19 cellular contexts compared by ENCODE assay signal in the genomic region with DNA sequence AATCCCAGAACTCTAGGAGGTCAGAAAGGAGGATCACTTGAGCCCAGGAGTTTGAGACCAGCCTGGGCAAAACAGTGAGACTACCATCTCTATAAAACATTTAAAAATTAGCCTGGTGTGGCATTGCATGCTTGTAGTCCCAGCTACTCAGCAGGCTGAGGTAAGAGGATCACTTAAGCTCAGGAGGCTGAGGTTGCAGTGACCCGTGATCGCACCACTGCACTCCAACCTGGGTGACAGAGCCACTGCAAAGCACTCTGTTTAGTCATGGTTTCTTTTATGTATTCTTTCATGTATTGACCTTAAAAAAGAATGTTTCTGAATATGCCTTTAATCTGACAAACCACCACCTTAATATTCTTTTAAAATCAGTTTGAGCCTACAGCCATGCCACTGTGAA. TPM values are rescaled to one million over a fixed set of nuclear protein-coding genes. Genes with fewer than 3 reads are reported as not detected.
DNase-seq lines count a peak whose midpoint lies in the region; ATAC-seq, FAIRE-seq and TF ChIP-seq lines count a peak whose summit lies in the region.
"Had no signal": no experiment of that assay in that cellular context is flagged by ENCODE, and none has a peak within 500 bp of the region (broad histone marks: within the 10 kb centered on the region; RNA-seq: fewer than 3 reads in every experiment).

No MANE protein-coding gene starts in this region.

- SMC1A ChIA-PET in GM12878 (lab: Charles Lee; ENCODE audit: uncharacterized antibody, unreplicated experiment): interaction anchor here (1.0 to 13.6 kb wide), 13 partner anchors 9 to 267 kb away, joined by 3 to 168 read pairs (median 12); no protein-coding TSS in a partner anchor

- intact Hi-C loops in GM12878 (cut with micrococcal nuclease; ENCODE audit: unreplicated experiment) (no loop called here), thyroid gland (cut with DNase I) (loop anchor here (10.0 kb wide), 1 partner anchor 54 kb away; a partner anchor contains a TSS)

- peak overlapping the region; percentile 55 for H3K27ac Mint-ChIP-seq in activated T-cell treated with anti-CD3 and anti-CD28 coated beads, Interleukin-2, amount 50 U/mL, for 24 hours

- TF ChIP-seq POLR2A in GM12878 (IDR thresholded peaks at IDR 0.05; ENCODE audit: low read depth, low read length): no peak
- peak in 1 of 2 donors; percentile 33 for TF ChIP-seq POLR2A in thyroid gland (IDR thresholded peaks at IDR 0.05)

- H2AFZ ChIP-seq in GM12878 (ENCODE audit: control insufficient read depth, low read depth, low read length) (no peak overlapping the region), SK-N-SH (ENCODE audit: low read depth) (no peak overlapping the region)

- H3K9ac ChIP-seq in GM12878 (ENCODE audit: control insufficient read depth, insufficient read depth, low read length) (no peak overlapping the region), SK-N-SH (no peak overlapping the region)
- H3K9ac ChIP-seq: KMS-11 had no signal

- POLR2A ChIA-PET in GM12878 (lab: Charles Lee): interaction anchor here (0.6 to 1.2 kb wide), 3 partner anchors 9 to 209 kb away, joined by 3 to 5 read pairs (median 3); no protein-coding TSS in a partner anchor
- POLR2A ChIA-PET in SK-N-SH (lab: Yijun Ruan, JAX): no interaction called here

- H3K4me1 Mint-ChIP-seq in activated T-cell treated with anti-CD3 and anti-CD28 coated beads, Interleukin-2, amount 50 U/mL, for 24 hours (ENCODE audit: low read depth): peaks cover 77% of the 10 kb centered on the region

- peaks cover 0 to 29% of the 10 kb centered on the region in 2 experiments; a peak in 3 of 4 replicates for H3K36me3 ChIP-seq in GM12878 (ENCODE audit: control insufficient read depth in 2 of 2, insufficient read depth in 2 of 2, low read length in 1 of 2)
- peaks cover 10% of the 10 kb centered on the region in 2 donors for H3K36me3 ChIP-seq in thyroid gland
- H3K36me3 ChIP-seq in SK-N-SH (replicated peaks in 1 of 2; ENCODE audit: control insufficient read depth in 1 of 2, insufficient read depth in 2 of 2, low read length in 1 of 2): peaks cover 58 to 75% of the 10 kb centered on the region in 2 experiments

- TF ChIP-seq EP300 in GM12878 (IDR thresholded peaks at IDR 0.05; ENCODE audit: borderline replicate concordance in 1 of 2, control insufficient read depth in 1 of 2, low read depth in 2 of 2, low read length in 2 of 2) (no peak), SK-N-SH (IDR thresholded peaks at IDR 0.05; ENCODE audit: borderline replicate concordance in 1 of 2, low read depth in 1 of 2, low read length in 1 of 2) (no peak)

- H3K79me2 ChIP-seq in GM12878 (ENCODE audit: control insufficient read depth, insufficient read depth, low read length): peaks cover 1% of the 10 kb centered on the region; the same call in 1 of the 2 replicates
- H3K79me2 ChIP-seq in SK-N-SH (ENCODE audit: insufficient read depth): peaks cover 80% of the 10 kb centered on the region; the same call in 1 of the 2 replicates

- H3K9me2 ChIP-seq in SK-N-SH: no peaks in the 10 kb centered on the region

- H3K4me1 ChIP-seq in GM12878 (ENCODE audit: control insufficient read depth, insufficient read depth, low read length) (peaks cover 8% of the 10 kb centered on the region), thyroid gland (peaks cover 36 to 42% of the 10 kb centered on the region in 2 donors), SK-N-SH (ENCODE audit: control insufficient read depth in 1 of 2, insufficient read depth in 2 of 2, low read depth in 1 of 2, low read length in 1 of 2) (peaks cover 0 to 6% of the 10 kb centered on the region in 2 experiments; a peak in 1 of 4 replicates)
- H3K4me1 ChIP-seq: Caco-2 had no signal

- in situ Hi-C loops in GM12878 (cut with MboI): loop anchor here (25.0 kb wide), 1 partner anchor 88 kb away; no protein-coding TSS in a partner anchor

- no peak overlapping the region for H3K4me2 ChIP-seq in GM12878 (ENCODE audit: control insufficient read depth, insufficient read depth)
- H3K4me2 ChIP-seq in SK-N-SH: no peak overlapping the region
- H3K4me2 ChIP-seq: KMS-11 had no signal

- no peaks in the 10 kb centered on the region for H3K27me3 Mint-ChIP-seq in activated T-cell treated with anti-CD3 and anti-CD28 coated beads, Interleukin-2, amount 50 U/mL, for 24 hours
- H3K27me3 Mint-ChIP-seq: CD4-positive, alpha-beta T cell had no signal

- H3K36me3 Mint-ChIP-seq in activated T-cell treated with anti-CD3 and anti-CD28 coated beads, Interleukin-2, amount 50 U/mL, for 24 hours (ENCODE audit: low read depth): peaks cover 95% of the 10 kb centered on the region

- H3K4me3 Mint-ChIP-seq in activated T-cell treated with anti-CD3 and anti-CD28 coated beads, Interleukin-2, amount 50 U/mL, for 24 hours: no peak overlapping the region
- H3K4me3 Mint-ChIP-seq: CD4-positive, alpha-beta T cell had no signal

- TF ChIP-seq CTCF in GM12878 (IDR thresholded peaks at IDR 0.05 in 2 of 3, conservative IDR thresholded peaks at IDR 0.05 in 1 of 3; ENCODE audit: control insufficient read depth in 2 of 3, extremely low read depth in 1 of 3, insufficient read depth in 1 of 3, low read depth in 3 of 3, low read length in 3 of 3) (no peak), thyroid gland (IDR thresholded peaks at IDR 0.05) (no peak), SK-N-SH (IDR thresholded peaks at IDR 0.05) (no peak)

- WGBS in GM12878 (ENCODE audit: insufficient coverage, insufficient replicate concordance, low lambda C conversion rate, missing lambda C conversion rate): 100% methylated on average over 2 of the region's 2 CpGs
- 30 to 45% methylated on average over 2 of the region's 2 CpGs for WGBS in thyroid gland, 2 donors
- WGBS in SK-N-SH (ENCODE audit: low lambda C conversion rate): 100% methylated on average over 2 of the region's 2 CpGs

- H3K9me3 ChIP-seq in GM12878 (replicated peaks; ENCODE audit: control insufficient read depth, insufficient read depth, low read length): no peaks in the 10 kb centered on the region
- H3K9me3 ChIP-seq in thyroid gland: no peaks in the 10 kb centered on the region
- no peaks in the 10 kb centered on the region for H3K9me3 ChIP-seq in SK-N-SH
- H3K9me3 ChIP-seq: Caco-2 had no signal

- H3K4me3 ChIP-seq in GM12878 (no peak overlapping the region), thyroid gland (replicated peaks in 1 of 3) (no peak overlapping the region), SK-N-SH (ENCODE audit: low read depth in 2 of 2, low read length in 1 of 2) (no peak overlapping the region)

- TF ChIP-seq RAD21 in GM12878 (IDR thresholded peaks at IDR 0.05; ENCODE audit: insufficient read depth, low read depth, low read length): no peak
- no peak for TF ChIP-seq RAD21 in SK-N-SH (IDR thresholded peaks at IDR 0.05; ENCODE audit: low read length)

- no peak overlapping the region for H3K27ac ChIP-seq in GM12878 (ENCODE audit: control insufficient read depth, insufficient read depth)
- peak overlapping the region; percentile 61 to 84 (median 79) for H3K27ac ChIP-seq in thyroid gland
- no peak overlapping the region for H3K27ac ChIP-seq in SK-N-SH (ENCODE audit: low read depth in 2 of 2, low read length in 1 of 2)
- H3K27ac ChIP-seq: KMS-11 had no signal

- H3F3A ChIP-seq in SK-N-SH (replicated peaks; ENCODE audit: insufficient read depth): peaks cover 29% of the 10 kb centered on the region

- peak; percentile 53 for ATAC-seq in GM21360 (IDR thresholded peaks at IDR 0.05; ENCODE audit: unreplicated experiment)
- ATAC-seq in GM12878: peak; percentile 11; the same call in 1 of the 3 replicates
- ATAC-seq in activated CD4-positive, CD25-positive, alpha-beta regulatory T cell treated with anti-CD3 and anti-CD28 coated beads, Interleukin-2, amount 50 U/mL, for 24 hours: no peak
- ATAC-seq: PC-3 had no signal

- BruUV-seq in GM12878 (replicated peaks; lab: Mats Ljungman, UMichigan): no TSS peak

- H4K20me1 ChIP-seq in GM12878 (ENCODE audit: control insufficient read depth, insufficient read depth): no peaks in the 10 kb centered on the region
- no peaks in the 10 kb centered on the region for H4K20me1 ChIP-seq in SK-N-SH (ENCODE audit: insufficient read depth)

- no peak for DNase-seq in activated T-cell treated with anti-CD3 and anti-CD28 coated beads, Interleukin-2, amount 50 U/mL, for 24 hours
- no peak for DNase-seq in activated T-cell treated with anti-CD3 and anti-CD28 coated beads, Interleukin-2, amount 50 U/mL, for 1 hour
- DNase-seq in GM12878 (ENCODE audit: low read depth, low spot score) (no peak), thyroid gland (peak; percentile 83), SK-N-SH (no peak)
- DNase-seq: Caco-2; CD4-positive, alpha-beta T cell; DMS153; EL; NCI-H1417 treated with DMSO at 0.1 percent for 48 hours; NCI-H1930; NCI-H345; NCI-H524 treated with DMSO at 0.1 percent for 48 hours; PC-3 had no signal

- RAD21 ChIA-PET in GM12878 (lab: Charles Lee; ENCODE audit: unreplicated experiment): interaction anchor here (1.2 to 1.4 kb wide), 2 partner anchors 53 to 214 kb away, joined by 3 to 4 read pairs; no protein-coding TSS in a partner anchor

- H3K9me3 Mint-ChIP-seq in activated T-cell treated with anti-CD3 and anti-CD28 coated beads, Interleukin-2, amount 50 U/mL, for 24 hours: no peaks in the 10 kb centered on the region
- H3K9me3 Mint-ChIP-seq: CD4-positive, alpha-beta T cell had no signal

- FAIRE-seq in GM12878 (lab: Jason Lieb, UNC): no peak
- FAIRE-seq: A204.1, GM12891 had no signal

- CTCF ChIA-PET in GM12878 (lab: Yijun Ruan, JAX) (interaction anchor here (0.7 to 10.9 kb wide), 12 partner anchors 7 to 267 kb away, joined by 3 to 172 read pairs (median 6); no protein-coding TSS in a partner anchor), SK-N-SH (lab: Yijun Ruan, JAX) (interaction anchor here (0.9 to 2.0 kb wide), 2 partner anchors 9 to 24 kb away, joined by 4 to 5 read pairs; no protein-coding TSS in a partner anchor)

- H3K27me3 ChIP-seq in GM12878 (replicated peaks in 1 of 2; ENCODE audit: control insufficient read depth in 2 of 2, insufficient read depth in 2 of 2, low read length in 1 of 2) (no peaks in the 10 kb centered on the region), thyroid gland (no peaks in the 10 kb centered on the region), SK-N-SH (ENCODE audit: insufficient read depth) (no peaks in the 10 kb centered on the region)

RNA-seq across cellular contexts. Expression of a gene that starts 52.2 kb away (rescaled TPM):
- total RNA-seq in GM12878 (2013; cell fraction: nucleolus; rRNA removed): 192 and 210 TPM in 2 replicates
- total RNA-seq in GM12878 (2014; rRNA removed): 25.1 and 30.8 TPM in 2 replicates
- total RNA-seq in GM12878 (2014; rRNA removed; fragmentation: Illumina TruSeq; extraction: Trizol): 33.4 and 33.9 TPM in 2 replicates
- 23.2 and 24.3 TPM in 2 replicates for total RNA-seq in GM12878 (2021)
- 11.0 TPM for polyA plus RNA-seq in GM12878 (2011; ENCODE audit: low read depth)
- polyA plus RNA-seq in GM12878 (2011; rRNA removed): 75.8 and 118 TPM in 2 replicates
- 38.3 and 48.2 TPM in 2 replicates for polyA plus RNA-seq in GM12878 (2011; cell fraction: cytosol; rRNA removed)
- 77.2 and 113 TPM in 2 replicates for polyA plus RNA-seq in GM12878 (2011; cell fraction: nucleus; rRNA removed)
- 18.8 and 22.7 TPM in 2 replicates for polyA plus RNA-seq in GM12878 (2012)
- polyA plus RNA-seq in GM12878 (2014; fragmentation: Illumina TruSeq; extraction: Trizol): 31.8 and 44.0 TPM in 2 replicates
- polyA plus RNA-seq in GM12878 (2014; fragmentation: Nextera tagmentation; extraction: Ambion mirVana): 10 to 100 TPM; 13.8 to 17.8 TPM
- polyA plus RNA-seq in GM12878 (2014; rRNA removed): 16.1 and 21.4 TPM in 2 replicates
- 10 to 100 TPM; 27.9 to 30.2 TPM for polyA plus RNA-seq in GM12878 (2016; fragmentation: Nextera tagmentation; extraction: Ambion mirVana)
- 76.5 and 81.3 TPM in 2 replicates for polyA minus RNA-seq in GM12878 (2011; rRNA and poly(A)+ RNA removed)
- 13.5 and 14.9 TPM in 2 replicates for polyA minus RNA-seq in GM12878 (2011; cell fraction: cytosol; rRNA and poly(A)+ RNA removed)
- polyA minus RNA-seq in GM12878 (2011; cell fraction: nucleus; rRNA and poly(A)+ RNA removed): 93.9 and 98.3 TPM in 2 replicates
- 100 to 1,000 TPM in 1 of 4 donors, 10 to 100 TPM in 3; 43.9 to 152 (median 72.9) TPM for total RNA-seq in thyroid gland
- polyA plus RNA-seq in SK-N-SH (2012; rRNA removed): 20.1 and 32.3 TPM in 2 replicates
- polyA plus RNA-seq in SK-N-SH (2012; cell fraction: cytosol; rRNA removed): 27.8 and 30.5 TPM in 2 replicates
- polyA plus RNA-seq in SK-N-SH (2012; cell fraction: nucleus; rRNA removed): 18.5 and 36.1 TPM in 2 replicates

RNA-seq across cellular contexts. Expression of a gene that starts 53.4 kb away (rescaled TPM):
- 122 and 125 TPM in 2 replicates for total RNA-seq in GM12878 (2013; cell fraction: nucleolus; rRNA removed)
- 90.4 and 104 TPM in 2 replicates for total RNA-seq in GM12878 (2014; rRNA removed)
- total RNA-seq in GM12878 (2014; rRNA removed; fragmentation: Illumina TruSeq; extraction: Trizol): 220 and 240 TPM in 2 replicates
- 124 and 146 TPM in 2 replicates for total RNA-seq in GM12878 (2021)
- polyA plus RNA-seq in GM12878 (2011; ENCODE audit: low read depth): 60.0 TPM
- 667 and 744 TPM in 2 replicates for polyA plus RNA-seq in GM12878 (2011; rRNA removed)
- 89.5 and 235 TPM in 2 replicates for polyA plus RNA-seq in GM12878 (2011; cell fraction: cytosol; rRNA removed)
- polyA plus RNA-seq in GM12878 (2011; cell fraction: nucleus; rRNA removed): 48.4 and 94.5 TPM in 2 replicates
- 77.6 and 83.1 TPM in 2 replicates for polyA plus RNA-seq in GM12878 (2012)
- polyA plus RNA-seq in GM12878 (2014; fragmentation: Illumina TruSeq; extraction: Trizol): 152 and 245 TPM in 2 replicates
- 10 to 100 TPM; 35.1 to 48.8 TPM for polyA plus RNA-seq in GM12878 (2014; fragmentation: Nextera tagmentation; extraction: Ambion mirVana)
- 62.9 and 73.9 TPM in 2 replicates for polyA plus RNA-seq in GM12878 (2014; rRNA removed)
- polyA plus RNA-seq in GM12878 (2016; fragmentation: Nextera tagmentation; extraction: Ambion mirVana): 100 to 1,000 TPM; 122 to 124 TPM
- polyA minus RNA-seq in GM12878 (2011; rRNA and poly(A)+ RNA removed): 234 and 661 TPM in 2 replicates
- 119 and 168 TPM in 2 replicates for polyA minus RNA-seq in GM12878 (2011; cell fraction: cytosol; rRNA and poly(A)+ RNA removed)
- 56.7 and 58.8 TPM in 2 replicates for polyA minus RNA-seq in GM12878 (2011; cell fraction: nucleus; rRNA and poly(A)+ RNA removed)
- total RNA-seq in thyroid gland: 100 to 1,000 TPM; 282 to 506 (median 336) TPM
- 86.1 and 132 TPM in 2 replicates for polyA plus RNA-seq in SK-N-SH (2012; rRNA removed)
- 120 and 146 TPM in 2 replicates for polyA plus RNA-seq in SK-N-SH (2012; cell fraction: cytosol; rRNA removed)
- polyA plus RNA-seq in SK-N-SH (2012; cell fraction: nucleus; rRNA removed): 11.3 and 29.4 TPM in 2 replicates

Comparison
In these comparisons a context has a peak if more than half of its experiments do, and no peak if none do; other contexts are left out.
1. DNase-seq: peak in thyroid gland (2 of 2); none in activated T-cell treated with anti-CD3 and anti-CD28 coated beads, Interleukin-2, amount 50 U/mL, for 24 hours (single experiment), activated T-cell treated with anti-CD3 and anti-CD28 coated beads, Interleukin-2, amount 50 U/mL, for 1 hour (single experiment), GM12878 (single experiment) and SK-N-SH (single experiment).
2. ATAC-seq: peak in GM21360 (single experiment) and GM12878 (single experiment); none in activated CD4-positive, CD25-positive, alpha-beta regulatory T cell treated with anti-CD3 and anti-CD28 coated beads, Interleukin-2, amount 50 U/mL, for 24 hours (0 of 2).
3. H3K27ac ChIP-seq: peak in thyroid gland (3 of 3); none in GM12878 (single experiment) and SK-N-SH (0 of 2).